Comparison of ENCODE assay signal across 14 cellular contexts in the genomic region with DNA sequence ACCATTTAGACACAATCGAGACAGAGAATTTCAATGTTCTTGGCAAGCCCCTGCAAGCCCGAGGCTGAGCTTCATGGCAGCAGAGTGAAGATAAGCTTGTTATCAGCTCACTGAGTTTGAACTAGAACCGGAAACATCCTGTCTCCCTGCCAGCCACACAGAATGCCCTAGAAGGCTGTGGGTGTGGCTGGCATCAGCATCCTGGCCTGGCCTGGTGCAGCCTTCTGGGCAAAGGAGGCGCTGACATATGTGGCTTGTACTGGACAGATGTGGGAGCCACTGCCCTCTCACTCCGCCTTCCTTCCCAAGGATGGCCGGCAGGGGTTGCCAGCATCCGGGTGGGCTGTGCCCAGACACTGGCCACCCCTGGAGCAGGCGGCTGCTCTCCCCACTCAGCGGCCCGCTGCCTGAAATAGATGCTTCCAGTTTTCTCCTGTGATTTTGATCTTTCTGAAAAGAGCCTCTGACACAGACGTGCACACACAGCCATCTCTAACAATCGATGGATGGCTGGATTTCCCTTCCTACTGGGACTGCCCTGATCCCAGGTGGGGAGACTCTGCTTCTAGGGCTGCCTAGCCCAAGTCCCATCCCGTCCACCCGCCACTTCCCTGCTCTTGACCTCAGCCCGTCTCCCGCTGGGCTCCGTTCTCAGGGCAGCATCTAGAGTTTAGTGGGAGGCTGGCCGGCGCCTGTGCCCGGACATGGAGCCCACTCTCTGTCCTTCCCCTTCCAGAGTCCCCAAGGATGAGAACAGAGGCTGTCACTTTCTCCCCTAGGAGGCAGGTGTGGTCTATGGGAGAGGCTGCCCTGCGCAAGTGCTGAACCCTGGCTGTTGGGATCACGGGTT.
A peak's percentile ranks its signal among the peaks of the same experiment; 100 is the strongest.
DNase-seq lines count a peak whose midpoint lies in the region; ATAC-seq and TF ChIP-seq lines count a peak whose summit lies in the region.
"Had no signal": no experiment of that assay in that cellular context is flagged by ENCODE, and none has a peak within 500 bp of the region (broad histone marks: within the 10 kb centered on the region; RNA-seq: fewer than 3 reads in every experiment).

No MANE protein-coding gene starts in this region.

- H3K4me2 ChIP-seq in mammary epithelial cell (ENCODE audit: insufficient read depth, low read depth, low read length), result no peak overlapping the region

- no peaks in the 10 kb centered on the region for H3K27me3 ChIP-seq in right atrium auricular region
- H3K27me3 ChIP-seq in spleen (replicated peaks in 1 of 7), result peaks cover 0 to 32% (median 0%) of the 10 kb centered on the region in 7 donors
- no peaks in the 10 kb centered on the region for H3K27me3 ChIP-seq in mammary epithelial cell (ENCODE audit: insufficient read depth, low read length)
- H3K27me3 ChIP-seq: SJSA1 had no signal

- no peak overlapping the region for H3K4me3 ChIP-seq in right atrium auricular region
- no peak overlapping the region for H3K4me3 ChIP-seq in spleen
- no peak overlapping the region for H3K4me3 ChIP-seq in mammary epithelial cell (replicated peaks in 1 of 3; ENCODE audit: insufficient read depth in 1 of 3, low read depth in 2 of 3, low read length in 3 of 3)
- H3K4me3 ChIP-seq: dorsolateral prefrontal cortex, SJSA1 had no signal

- no peak overlapping the region for H3K9ac ChIP-seq in mammary epithelial cell (ENCODE audit: insufficient read depth, low read length)

- H3K79me2 ChIP-seq in mammary epithelial cell (ENCODE audit: insufficient read depth, low read length), result no peaks in the 10 kb centered on the region

- H3K9me3 ChIP-seq in right atrium auricular region (no peaks in the 10 kb centered on the region), spleen (no peaks in the 10 kb centered on the region), mammary epithelial cell (replicated peaks; ENCODE audit: insufficient read depth, low read length) (no peaks in the 10 kb centered on the region)

- 66 to 86% (median 74%) methylated on average over 17 to 22 of the region's 22 CpGs for WGBS in spleen, 5 donors
- 72% methylated on average over 19 of the region's 22 CpGs for WGBS in mammary epithelial cell (ENCODE audit: low coverage, missing lambda C conversion rate)

- H3K4me1 ChIP-seq in right atrium auricular region, result peaks cover 0 to 8% of the 10 kb centered on the region in 2 donors
- H3K4me1 ChIP-seq in spleen, result peaks cover 0 to 9% (median 0%) of the 10 kb centered on the region in 6 donors
- H3K4me1 ChIP-seq in mammary epithelial cell (ENCODE audit: insufficient read depth, low read length), result no peaks in the 10 kb centered on the region

- ATAC-seq in Right ventricle myocardium inferior, result peak; percentile 46
- no peak for ATAC-seq in HG02763 (IDR thresholded peaks at IDR 0.05; ENCODE audit: unreplicated experiment)
- ATAC-seq: activated CD8-positive, alpha-beta memory T cell treated with anti-CD3 and anti-CD28 coated beads, Interleukin-2, amount 10 ng/mL, durations not matched to agents 7 days and 5 days; HepG2 had no signal

- in situ Hi-C loops in mammary epithelial cell (cut with MboI; ENCODE audit: low sequenced_read_pairs in 2 of 2) (no loop called here), GM13976 (cut with MboI; ENCODE audit: low sequenced_read_pairs, unreplicated experiment) (no loop called here)

- DNase-seq in Right ventricle myocardium inferior (ENCODE audit: missing footprints) (peak; percentile 66), right atrium auricular region (ENCODE audit: low spot score) (no peak), NCI-H345 (lab: John Stamatoyannopoulos, UW) (peak; percentile 73), astrocyte of the hippocampus (ENCODE audit: low read depth, low spot score) (peak; percentile 27), spleen (peak; percentile 76), mammary epithelial cell (no peak), GM13976 (ENCODE audit: low spot score) (no peak)
- DNase-seq: activated CD8-positive, alpha-beta memory T cell treated with anti-CD3 and anti-CD28 coated beads, Interleukin-2, amount 10 ng/mL, durations not matched to agents 7 days and 5 days; activated gamma-delta T cell treated with Interleukin-2 at 50 U/mL for 16 hours; dorsolateral prefrontal cortex; MV-4-11 had no signal

- H3K36me3 ChIP-seq in right atrium auricular region, result no peaks in the 10 kb centered on the region
- H3K36me3 ChIP-seq in spleen, result no peaks in the 10 kb centered on the region
- no peaks in the 10 kb centered on the region for H3K36me3 ChIP-seq in mammary epithelial cell (ENCODE audit: insufficient read depth, low read length)

- TF ChIP-seq CTCF in right atrium auricular region (IDR thresholded peaks at IDR 0.05) (no peak), spleen (IDR thresholded peaks at IDR 0.05 in 8 of 11, conservative IDR thresholded peaks at IDR 0.05 in 3 of 11) (no peak), mammary epithelial cell (conservative IDR thresholded peaks at IDR 0.05 in 1 of 2, IDR thresholded peaks at IDR 0.05 in 1 of 2; ENCODE audit: extremely low read depth in 1 of 2, insufficient read depth in 1 of 2, low read depth in 1 of 2, low read length in 2 of 2) (no peak), GM13976 (IDR thresholded peaks at IDR 0.05; ENCODE audit: borderline replicate concordance, control extremely low read depth, extremely low read depth, insufficient read depth, missing control alignments) (no peak)

- no peak for TF ChIP-seq POLR2A in spleen (IDR thresholded peaks at IDR 0.05)

- H4K20me1 ChIP-seq in mammary epithelial cell (ENCODE audit: insufficient read depth, low read length), result no peaks in the 10 kb centered on the region

- intact Hi-C loops in Right ventricle myocardium inferior (cut with DNase I) (no loop called here), spleen (cut with DNase I; ENCODE audit: low total_unique reads) (no loop called here), mammary epithelial cell (cut with micrococcal nuclease) (no loop called here)

- BruUV-seq in mammary epithelial cell (replicated peaks; lab: Mats Ljungman, UMichigan), result no TSS peak

- CTCF ChIA-PET in mammary epithelial cell (lab: Charles Lee; ENCODE audit: low non-redundant PET), result no interaction called here

- no peak overlapping the region for H2AFZ ChIP-seq in mammary epithelial cell (ENCODE audit: low read depth, low read length)

- dilution Hi-C loops in mammary epithelial cell (cut with HindIII; ENCODE audit: low sequenced_read_pairs), result loop anchor here (10.0 kb wide), 1 partner anchor 77 kb away; no protein-coding TSS in a partner anchor

- H3K27ac ChIP-seq in right atrium auricular region (no peak overlapping the region), spleen (no peak overlapping the region), mammary epithelial cell (ENCODE audit: insufficient read depth, low read depth, low read length) (no peak overlapping the region)
- H3K27ac ChIP-seq: SJSA1 had no signal

Comparison
In these comparisons a context has a peak if more than half of its experiments do, and no peak if none do; other contexts are left out.
1. DNase-seq: peak in Right ventricle myocardium inferior (single experiment), NCI-H345 (single experiment), astrocyte of the hippocampus (single experiment) and spleen (single experiment); none in right atrium auricular region (single experiment), mammary epithelial cell (single experiment) and GM13976 (single experiment).